ENCODE assay signal across 8 cellular contexts in genomic region chr3:14178247-14179113, GRCh38. TPM values are rescaled to one million over a fixed set of nuclear protein-coding genes. Genes with fewer than 3 reads are reported as not detected.
DNase-seq lines count a peak whose midpoint lies in the region; ATAC-seq and TF ChIP-seq lines count a peak whose summit lies in the region.

LSM3 (plus strand) TSS chr3:14178817; CDS start chr3:14178861, 44 bp downstream.
XPC (minus strand) TSS chr3:14178601; CDS start chr3:14178568, 33 bp downstream.

- H3K4me3 ChIP-seq in HUES64 (ENCODE audit: low read length) (peak within 1 kb of the TSS; percentile 76), OCI-LY1 (ENCODE audit: low read depth, low read length, poor library complexity, severe bottlenecking) (peak within 1 kb of the TSS; percentile 89)

- WGBS in HUES64, result under 1% methylated on average over 77 of the region's 78 CpGs

- ATAC-seq in GM21447 (IDR thresholded peaks at IDR 0.05; ENCODE audit: unreplicated experiment), result peak; percentile 94

- peaks cover 17% of the 10 kb centered on the region for H3K4me1 ChIP-seq in HUES64 (ENCODE audit: insufficient read depth, low read length)
- peaks cover 47% of the 10 kb centered on the region for H3K4me1 ChIP-seq in OCI-LY1 (ENCODE audit: insufficient read depth, low read length, severe bottlenecking)

- H3K79me2 ChIP-seq in OCI-LY1 (ENCODE audit: insufficient read depth, low read length), result peaks cover 37% of the 10 kb centered on the region

- no peaks in the 10 kb centered on the region for H3K27me3 Mint-ChIP-seq in Calu3 (ENCODE audit: unreplicated experiment)

- H3K36me3 ChIP-seq in HUES64 (ENCODE audit: insufficient read depth, low read length), result peaks cover 27% of the 10 kb centered on the region
- peaks cover 26% of the 10 kb centered on the region for H3K36me3 ChIP-seq in OCI-LY1 (ENCODE audit: insufficient read depth, low read length)

- H3K9me3 Mint-ChIP-seq in Calu3 (ENCODE audit: low read depth, unreplicated experiment), result no peaks in the 10 kb centered on the region

- no peak for TF ChIP-seq CTCF in Calu3 (IDR thresholded peaks at IDR 0.05; ENCODE audit: unreplicated experiment)
- TF ChIP-seq CTCF in OCI-LY1 (IDR thresholded peaks at IDR 0.05; ENCODE audit: low read length), result no peak

- H3K4me1 Mint-ChIP-seq in Calu3 (ENCODE audit: low read depth, unreplicated experiment), result peaks cover 32% of the 10 kb centered on the region

- H3K27me3 ChIP-seq in HUES64 (ENCODE audit: insufficient read depth, low read length) (no peaks in the 10 kb centered on the region), OCI-LY1 (ENCODE audit: insufficient read depth, low read length) (no peaks in the 10 kb centered on the region)

- peak within 1 kb of the TSS; percentile 89 for H3K4me2 ChIP-seq in OCI-LY1 (ENCODE audit: low read length)

- H3K9ac ChIP-seq in HUES64 (ENCODE audit: low read depth, low read length) (peak within 1 kb of the TSS; percentile 93), OCI-LY1 (ENCODE audit: low read length) (peak within 1 kb of the TSS; percentile 95)

- peak within 1 kb of the TSS; percentile 90 for H3K27ac Mint-ChIP-seq in Calu3 (ENCODE audit: unreplicated experiment)

- in situ Hi-C loops in endometrial microvascular endothelial cells (cut with HindIII; ENCODE audit: inconsistent ontology term, low pct_unique_long_range_greater_than_20kb, low sequenced_read_pairs), result no loop called here

- 0 out of 2 replicates have a peak within 1 kb of the TSS, but pooled peaks have one; percentile 3 for H2AFZ ChIP-seq in OCI-LY1 (ENCODE audit: low read length)

- DNase-seq in Calu3 (peak; percentile 95), mesenteric fat pad (ENCODE audit: low spot score) (peak; percentile 100)
- DNase-seq in activated CD8-positive, alpha-beta memory T cell treated with anti-CD3 and anti-CD28 coated beads, Interleukin-2, amount 50 U/mL, for 4 hours, result peak; percentile 98
- DNase-seq in stimulated activated CD8-positive, alpha-beta memory T cell treated with anti-CD3 and anti-CD28 coated beads, Interleukin-15, amount 100 ng/mL, for 24 hours (ENCODE audit: low read depth), result peak; percentile 96

- H3K36me3 Mint-ChIP-seq in Calu3 (ENCODE audit: insufficient read depth, unreplicated experiment), result peaks cover 35% of the 10 kb centered on the region

- no TSS peak for BruUV-seq in Calu3 (replicated peaks; lab: Mats Ljungman, UMichigan)

- H3K4me3 Mint-ChIP-seq in Calu3 (ENCODE audit: low read depth, unreplicated experiment), result peak within 1 kb of the TSS; percentile 97

- intact Hi-C loops in Calu3 (cut with micrococcal nuclease; ENCODE audit: unreplicated experiment), result loop anchor here (2.0 kb wide), 1 partner anchor 34 kb away; no protein-coding TSS in a partner anchor

- H3F3A ChIP-seq in OCI-LY1 (ENCODE audit: insufficient read depth, low read length), result no peaks in the 10 kb centered on the region

- no peaks in the 10 kb centered on the region for H4K20me1 ChIP-seq in OCI-LY1 (ENCODE audit: insufficient read depth, low read length)

- peak within 1 kb of the TSS; percentile 65 for H3K27ac ChIP-seq in HUES64 (ENCODE audit: low read depth, low read length)
- H3K27ac ChIP-seq in OCI-LY1 (ENCODE audit: low read depth, low read length, poor library complexity, severe bottlenecking), result peak within 1 kb of the TSS; percentile 23

- CTCF ChIA-PET in Calu3 (lab: Charles Lee), result interaction anchor here (0.5 to 1.8 kb wide), 8 partner anchors 11 to 282 kb away, joined by 3 to 8 read pairs (median 4); partner anchors contain the start of genes CHCHD4 and TMEM43

- H3K9me2 ChIP-seq in OCI-LY1 (ENCODE audit: low read depth, low read length), result no peaks in the 10 kb centered on the region

- H3K9me3 ChIP-seq in HUES64 (ENCODE audit: insufficient read depth, low read depth, low read length) (no peaks in the 10 kb centered on the region), OCI-LY1 (ENCODE audit: low read length) (no peaks in the 10 kb centered on the region)

RNA-seq across cellular contexts. Expression of gene LSM3, which starts in this region (rescaled TPM):
- total RNA-seq in Calu3 (2022) (16.7 and 17.7 TPM in 2 replicates), endometrial microvascular endothelial cells (ENCODE audit: inconsistent ontology term) (15.6 TPM), mesenteric fat pad (10.0 TPM)
- 32.6 TPM for polyA plus RNA-seq in HUES64 (2013, experiment 1 of 2)
- 32.6 TPM for polyA plus RNA-seq in HUES64 (2013, experiment 2 of 2)

RNA-seq across cellular contexts. Expression of gene XPC, which starts in this region (rescaled TPM):
- 23.8 and 24.3 TPM in 2 replicates for total RNA-seq in Calu3 (2022)
- 19.8 TPM for polyA plus RNA-seq in HUES64 (2013, experiment 1 of 2)
- 24.8 TPM for polyA plus RNA-seq in HUES64 (2013, experiment 2 of 2)
- 42.0 TPM for total RNA-seq in endometrial microvascular endothelial cells (ENCODE audit: inconsistent ontology term)
- total RNA-seq in mesenteric fat pad, result 24.8 TPM

Comparison
In these comparisons a context has a peak if more than half of its experiments do, and no peak if none do; other contexts are left out.
1. Peak in every context shown above with its lines: DNase-seq, ATAC-seq, H3K4me3 ChIP-seq and H3K27ac ChIP-seq.